ENCODE assay signal across 22 cellular contexts in the genomic region with DNA sequence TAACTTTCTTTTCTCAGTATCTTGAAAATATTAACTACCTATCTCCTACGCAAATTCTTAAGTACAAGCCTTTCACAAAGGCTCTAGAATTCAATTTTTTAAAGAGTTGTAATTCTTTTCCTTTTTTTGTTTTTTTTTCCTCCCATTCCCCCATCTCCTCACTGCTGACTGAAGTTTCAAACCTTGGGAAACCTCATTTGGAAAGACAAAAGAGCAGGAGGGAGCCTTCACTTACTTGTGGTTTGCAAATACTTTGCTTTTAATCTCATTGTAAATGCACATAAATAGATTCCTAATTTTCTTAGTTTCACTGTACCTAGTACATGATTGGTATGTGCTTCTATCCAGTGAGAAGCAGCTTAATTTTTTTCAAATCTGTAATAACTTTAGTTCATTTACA. TPM values are rescaled to one million over a fixed set of nuclear protein-coding genes. Genes with fewer than 3 reads are reported as not detected.
DNase-seq lines count a peak whose midpoint lies in the region; TF ChIP-seq lines count a peak whose summit lies in the region.
"Had no signal": no experiment of that assay in that cellular context is flagged by ENCODE, and none has a peak within 500 bp of the region (broad histone marks: within the 10 kb centered on the region; RNA-seq: fewer than 3 reads in every experiment).

No MANE protein-coding gene starts in this region.

- no peak for TF ChIP-seq CTCF in H9 (conservative IDR thresholded peaks at IDR 0.05)
- TF ChIP-seq CTCF in foreskin fibroblast (IDR thresholded peaks at IDR 0.05; ENCODE audit: low read depth, low read length), result no peak
- no peak for TF ChIP-seq CTCF in GM10248 (IDR thresholded peaks at IDR 0.05; ENCODE audit: control extremely low read depth, extremely low read depth, low read depth, missing control alignments)

- no peaks in the 10 kb centered on the region for H3K23me2 ChIP-seq in H9 (ENCODE audit: insufficient read length, low read depth, low read length, poor library complexity, severe bottlenecking)

- H2AK5ac ChIP-seq in H9 (ENCODE audit: insufficient read length, low read length), result no peak overlapping the region

- no peak overlapping the region for H2BK15ac ChIP-seq in H9 (ENCODE audit: low read depth, low read length)

- no peak overlapping the region for H3T11ph ChIP-seq in H9 (ENCODE audit: low read length)

- DNase-seq in H9 (no peak), NT2/D1 (ENCODE audit: low read depth, low spot score) (peak; percentile 40), foreskin fibroblast (no peak), SHP77 treated with DMSO at 0.1 percent for 48 hours (lab: John Stamatoyannopoulos, UW) (no peak), SKM-1 (lab: John Stamatoyannopoulos, UW; ENCODE audit: unreplicated experiment) (no peak), GM10248 (ENCODE audit: extremely low spot score) (no peak)
- DNase-seq: CD8-positive, alpha-beta T cell; COR-L47; DMS 273 treated with DMSO at 0.1 percent for 48 hours; DMS53; DND-41; EL; GM23248; KG1 had no signal

- no CpG with 5 or more reads among the region's 1 CpG for WGBS in H9 (ENCODE audit: extremely low coverage, insufficient read length, low lambda C conversion rate)

- H3K4me1 ChIP-seq in H9 (ENCODE audit: insufficient read depth, low read length) (0 out of 2 replicates have a peak, but pooled peaks cover 6% of the 10 kb centered on the region), NT2/D1 (ENCODE audit: insufficient read depth, insufficient read length) (no peaks in the 10 kb centered on the region), iPS-18a (ENCODE audit: control insufficient read depth, low read depth, low read length) (peaks cover 33% of the 10 kb centered on the region)

- no peak overlapping the region for H3K9ac ChIP-seq in H9 (ENCODE audit: extremely low read depth, insufficient read length, low read length)
- H3K9ac ChIP-seq in NT2/D1 (ENCODE audit: insufficient read length, low read depth), result no peak overlapping the region
- no peak overlapping the region for H3K9ac ChIP-seq in iPS-18a (ENCODE audit: low read length)
- H3K9ac ChIP-seq: BLaER1 treated with 17β-estradiol and CSF1 and Interleukin-3, amounts not matched to agents 10 nM and 100 nM; GM23248 had no signal

- H2BK12ac ChIP-seq in H9 (ENCODE audit: insufficient read length, low read depth, low read length), result no peak overlapping the region

- no peak overlapping the region for H2BK120ac ChIP-seq in H9 (ENCODE audit: low read depth, low read length, poor library complexity, severe bottlenecking)

- no peak overlapping the region for H2AFZ ChIP-seq in H9 (ENCODE audit: low read length)
- H2AFZ ChIP-seq: GM23248 had no signal

- no peak overlapping the region for H3K4me2 ChIP-seq in H9 (ENCODE audit: insufficient read depth, insufficient read length, low read length)
- H3K4me2 ChIP-seq: BLaER1 treated with 17β-estradiol and CSF1 and Interleukin-3, amounts not matched to agents 10 nM and 100 nM had no signal

- H3K9me3 ChIP-seq in H9 (ENCODE audit: control insufficient read depth, low read depth, low read length) (no peaks in the 10 kb centered on the region), NT2/D1 (ENCODE audit: insufficient read depth, low read length) (no peaks in the 10 kb centered on the region), iPS-18a (ENCODE audit: control insufficient read depth, low read depth, low read length) (no peaks in the 10 kb centered on the region)
- H3K9me3 ChIP-seq: HAP-1 had no signal

- H3K4me1 Mint-ChIP-seq in H9, result peaks cover 35 to 36% of the 10 kb centered on the region in 2 experiments

- H2BK5ac ChIP-seq in H9 (ENCODE audit: insufficient read length, low read length), result no peak overlapping the region

- CTCF ChIA-PET in GM10248 (lab: Yijun Ruan, JAX), result no interaction called here

- H3K9me3 Mint-ChIP-seq in H9, result peaks cover 0 to 4% of the 10 kb centered on the region in 2 experiments; a peak in 1 of 5 replicates

- H2BK20ac ChIP-seq in H9 (ENCODE audit: low read depth, low read length, poor library complexity, severe bottlenecking), result no peak overlapping the region

- H3K4me3 ChIP-seq in NT2/D1 (ENCODE audit: insufficient read length, low read depth), result no peak overlapping the region
- H3K4me3 ChIP-seq in iPS-18a (ENCODE audit: low read length), result peak overlapping the region; percentile 21
- no peak overlapping the region for H3K4me3 ChIP-seq in foreskin fibroblast (ENCODE audit: low read depth in 1 of 2, low read length in 2 of 2)
- H3K4me3 ChIP-seq: BLaER1 treated with 17β-estradiol and CSF1 and Interleukin-3, amounts not matched to agents 10 nM and 100 nM; GM23248; HAP-1 had no signal

- peak overlapping the region; percentile 40 to 66; a peak in 4 of 5 replicates for H3K4me3 Mint-ChIP-seq in H9
- H3K4me3 Mint-ChIP-seq: B cell; CD8-positive, alpha-beta T cell had no signal

- H3K4ac ChIP-seq in H9 (ENCODE audit: low read depth, low read length), result no peak overlapping the region

- no peak overlapping the region for H3K56ac ChIP-seq in H9 (ENCODE audit: insufficient read length, low read depth, low read length)

- no peaks in the 10 kb centered on the region for H4K20me1 ChIP-seq in H9 (ENCODE audit: control insufficient read depth, insufficient read depth, insufficient read length)
- H4K20me1 ChIP-seq: BLaER1 treated with 17β-estradiol and CSF1 and Interleukin-3, amounts not matched to agents 10 nM and 100 nM had no signal

- peaks cover 0 to 12% (median 4%) of the 10 kb centered on the region in 3 experiments; a peak in 4 of 7 replicates for H3K36me3 Mint-ChIP-seq in H9 (ENCODE audit: insufficient read depth in 1 of 3, low read depth in 3 of 3)

- H3K79me1 ChIP-seq in H9 (ENCODE audit: insufficient read depth, low read depth, low read length, poor library complexity, severe bottlenecking), result no peaks in the 10 kb centered on the region

- H4K5ac ChIP-seq in H9 (ENCODE audit: insufficient read length, low read depth, low read length), result no peak overlapping the region

- H3K27me3 ChIP-seq in H9 (ENCODE audit: insufficient read depth, low read length), result no peaks in the 10 kb centered on the region
- no peaks in the 10 kb centered on the region for H3K27me3 ChIP-seq in NT2/D1 (ENCODE audit: insufficient read depth, insufficient read length)
- H3K27me3 ChIP-seq in iPS-18a (ENCODE audit: control insufficient read depth, insufficient read depth, low read length), result peaks cover 5% of the 10 kb centered on the region
- H3K27me3 ChIP-seq: BLaER1 treated with 17β-estradiol and CSF1 and Interleukin-3, amounts not matched to agents 10 nM and 100 nM had no signal

- H3K14ac ChIP-seq in H9 (ENCODE audit: insufficient read depth, low read length), result no peak overlapping the region

- H4K8ac ChIP-seq in H9 (replicated peaks; ENCODE audit: insufficient read length, low read depth, low read length), result no peak overlapping the region

- H4K91ac ChIP-seq in H9 (ENCODE audit: insufficient read length, low read depth, low read length), result no peak overlapping the region

- H3K27ac ChIP-seq in H9 (ENCODE audit: insufficient read length, low read depth, low read length), result no peak overlapping the region
- H3K27ac ChIP-seq in iPS-18a (ENCODE audit: low read length), result no peak overlapping the region
- H3K27ac ChIP-seq: BLaER1 treated with 17β-estradiol and CSF1 and Interleukin-3, amounts not matched to agents 10 nM and 100 nM; GM23248; HL-60 had no signal

- peaks cover 8% of the 10 kb centered on the region for H3K27me3 Mint-ChIP-seq in H9 (ENCODE audit: low read depth)

- no peak overlapping the region for H3K23ac ChIP-seq in H9 (ENCODE audit: insufficient read length, low read depth, low read length)

- no peaks in the 10 kb centered on the region for H3K79me2 ChIP-seq in H9 (ENCODE audit: insufficient read depth, low read length)

- H3K36me3 ChIP-seq in NT2/D1 (ENCODE audit: insufficient read depth, insufficient read length, low read length) (no peaks in the 10 kb centered on the region), iPS-18a (ENCODE audit: control insufficient read depth, low read depth, low read length) (no peaks in the 10 kb centered on the region)
- H3K36me3 ChIP-seq: BLaER1 treated with 17β-estradiol and CSF1 and Interleukin-3, amounts not matched to agents 10 nM and 100 nM; HAP-1 had no signal

- H3K27ac Mint-ChIP-seq in H9, result peak overlapping the region in 2 of 3 experiments; percentile 95; a peak in 3 of 7 replicates
- H3K27ac Mint-ChIP-seq: B cell; CD8-positive, alpha-beta T cell had no signal

- H3K18ac ChIP-seq in H9 (ENCODE audit: insufficient read length, low read depth, low read length), result no peak overlapping the region

- POLR2A ChIA-PET in GM10248 (lab: Yijun Ruan, JAX), result no interaction called here

RNA-seq across cellular contexts. Expression of a gene that starts 15.8 kb away (rescaled TPM):
- total RNA-seq in H9 (2021), result not detected in 2 replicates
- total RNA-seq: A172, B cell, G401, GM23248, HT1080 had no signal
